Comparison of ENCODE assay signal across 1 cellular context in genomic region chr12:52884526-52885293, GRCh38.
TF ChIP-seq lines count a peak whose summit lies in the region.

No MANE protein-coding gene starts in this region.

TF ChIP-seq in K562, 482 proteins besides CTCF, POLR2A, EP300 and RAD21 (continued from another document):
- TF ChIP-seq ZNF407 (IDR thresholded peaks at IDR 0.05; ENCODE audit: low read depth), result no peak
- TF ChIP-seq CHD7 (IDR thresholded peaks at IDR 0.05; ENCODE audit: low read depth, low read length), result no peak
- TF ChIP-seq ZNF324 (CRISPR knock-in tag; IDR thresholded peaks at IDR 0.05), result no peak
- TF ChIP-seq HNRNPLL (IDR thresholded peaks at IDR 0.05; ENCODE audit: low read depth, low read length, poor library complexity, severe bottlenecking), result no peak
- TF ChIP-seq DACH1 (IDR thresholded peaks at IDR 0.05; ENCODE audit: partially characterized antibody), result no peak
- peak; percentile 53; the same call in 1 of the 2 replicates for TF ChIP-seq RB1 (IDR thresholded peaks at IDR 0.05; ENCODE audit: low read depth)
- no peak for TF ChIP-seq CREB5 (CRISPR knock-in tag; IDR thresholded peaks at IDR 0.05)
- no peak for TF ChIP-seq FOXP4 (CRISPR knock-in tag; IDR thresholded peaks at IDR 0.05; ENCODE audit: borderline replicate concordance)
- no peak for TF ChIP-seq ARHGAP35 (IDR thresholded peaks at IDR 0.05; ENCODE audit: partially characterized antibody)
- peak; percentile 53 for TF ChIP-seq RBM25 (IDR thresholded peaks at IDR 0.05; ENCODE audit: low read depth, low read length, severe bottlenecking)
- TF ChIP-seq ZNF444 (CRISPR knock-in tag; IDR thresholded peaks at IDR 0.05), result no peak
